ENCODE assay signal across 19 cellular contexts in genomic region chr13:83634601-83635000, GRCh38.
"Had no signal": no experiment of that assay in that cellular context is flagged by ENCODE, and none has a peak within 500 bp of the region (broad histone marks: within the 10 kb centered on the region; RNA-seq: fewer than 3 reads in every experiment).

No MANE protein-coding gene starts in this region.

- H3K27ac Mint-ChIP-seq: activated B cell treated with CpG ODN at 0.5 μM for 24 hours; activated CD4-positive, alpha-beta memory T cell treated with anti-CD3 and anti-CD28 coated beads, Interleukin-2, amount 10 ng/mL, durations not matched to agents 7 days and 5 days; activated CD8-positive, alpha-beta memory T cell treated with anti-CD3 and anti-CD28 coated beads, Interleukin-2, amount 10 ng/mL, durations not matched to agents 7 days and 5 days; activated naive CD8-positive, alpha-beta T cell treated with anti-CD3 and anti-CD28 coated beads, Interleukin-2, amount 10 ng/mL, durations not matched to agents 7 days and 5 days; activated T-helper 2 cell treated with anti-CD3 and anti-CD28 coated beads, Interferon-gamma antibody, Interleukin-2, Interleukin-4, amounts not matched to agents 10 μg/mL and 5 μg/mL and 100 μg/mL, durations not matched to agents 14 hours and 24 hours and 36 hours; endodermal cell; natural killer cell treated with Interleukin-12 subunit alpha and Interleukin-12 subunit beta and Interleukin-15 and Interleukin-18, amount 100 ng/mL, for 72 hours had no signal

- DNase-seq: activated B cell treated with CpG ODN at 0.5 μM for 24 hours; activated CD4-positive, alpha-beta memory T cell treated with anti-CD3 and anti-CD28 coated beads, Interleukin-2, amount 10 ng/mL, durations not matched to agents 7 days and 5 days; activated CD4-positive, alpha-beta T cell treated with anti-CD3 and anti-CD28 coated beads for 4 hours; activated CD8-positive, alpha-beta memory T cell treated with anti-CD3 and anti-CD28 coated beads, Interleukin-2, amount 10 ng/mL, durations not matched to agents 7 days and 5 days; activated naive CD4-positive, alpha-beta T cell treated with Interleukin-2 at 50 U/mL for 16 hours; activated naive CD8-positive, alpha-beta T cell treated with anti-CD3 and anti-CD28 coated beads, Interleukin-2, amount 10 ng/mL, durations not matched to agents 7 days and 5 days; body of pancreas; colonic mucosa; endodermal cell; foreskin keratinocyte; heart left ventricle; immature natural killer cell; retina; spleen; stimulated activated naive CD4-positive, alpha-beta T cell; SW 1271; thyroid gland had no signal

- H3K27me3 Mint-ChIP-seq: activated B cell treated with CpG ODN at 0.5 μM for 24 hours; activated CD4-positive, alpha-beta memory T cell treated with anti-CD3 and anti-CD28 coated beads, Interleukin-2, amount 10 ng/mL, durations not matched to agents 7 days and 5 days; activated CD8-positive, alpha-beta memory T cell treated with anti-CD3 and anti-CD28 coated beads, Interleukin-2, amount 10 ng/mL, durations not matched to agents 7 days and 5 days; activated naive CD8-positive, alpha-beta T cell treated with anti-CD3 and anti-CD28 coated beads, Interleukin-2, amount 10 ng/mL, durations not matched to agents 7 days and 5 days; natural killer cell treated with Interleukin-12 subunit alpha and Interleukin-12 subunit beta and Interleukin-15 and Interleukin-18, amount 100 ng/mL, for 72 hours had no signal

- H3K36me3 Mint-ChIP-seq: activated CD8-positive, alpha-beta memory T cell treated with anti-CD3 and anti-CD28 coated beads, Interleukin-2, amount 10 ng/mL, durations not matched to agents 7 days and 5 days; activated naive CD8-positive, alpha-beta T cell treated with anti-CD3 and anti-CD28 coated beads, Interleukin-2, amount 10 ng/mL, durations not matched to agents 7 days and 5 days; immature natural killer cell; natural killer cell treated with Interleukin-12 subunit alpha and Interleukin-12 subunit beta and Interleukin-15 and Interleukin-18, amount 100 ng/mL, for 72 hours had no signal

- H3K4me3 Mint-ChIP-seq: activated B cell treated with CpG ODN at 0.5 μM for 24 hours; activated CD4-positive, alpha-beta memory T cell treated with anti-CD3 and anti-CD28 coated beads, Interleukin-2, amount 10 ng/mL, durations not matched to agents 7 days and 5 days; activated CD8-positive, alpha-beta memory T cell treated with anti-CD3 and anti-CD28 coated beads, Interleukin-2, amount 10 ng/mL, durations not matched to agents 7 days and 5 days; activated naive CD8-positive, alpha-beta T cell treated with anti-CD3 and anti-CD28 coated beads, Interleukin-2, amount 10 ng/mL, durations not matched to agents 7 days and 5 days; endodermal cell; immature natural killer cell; natural killer cell treated with Interleukin-12 subunit alpha and Interleukin-12 subunit beta and Interleukin-15 and Interleukin-18, amount 100 ng/mL, for 72 hours had no signal

- H3K4me1 Mint-ChIP-seq: activated B cell treated with CpG ODN at 0.5 μM for 24 hours; activated CD4-positive, alpha-beta memory T cell treated with anti-CD3 and anti-CD28 coated beads, Interleukin-2, amount 10 ng/mL, durations not matched to agents 7 days and 5 days; activated CD8-positive, alpha-beta memory T cell treated with anti-CD3 and anti-CD28 coated beads, Interleukin-2, amount 10 ng/mL, durations not matched to agents 7 days and 5 days; activated naive CD8-positive, alpha-beta T cell treated with anti-CD3 and anti-CD28 coated beads, Interleukin-2, amount 10 ng/mL, durations not matched to agents 7 days and 5 days; endodermal cell; immature natural killer cell had no signal

- H3K9me3 Mint-ChIP-seq: activated CD4-positive, alpha-beta memory T cell treated with anti-CD3 and anti-CD28 coated beads, Interleukin-2, amount 10 ng/mL, durations not matched to agents 7 days and 5 days; endodermal cell had no signal
